Comparison of ENCODE assay signal across 9 cellular contexts in genomic region chr12:53253298-53253697, GRCh38. TPM values are rescaled to one million over a fixed set of nuclear protein-coding genes. Genes with fewer than 3 reads are reported as not detected.
DNase-seq lines count a peak whose midpoint lies in the region; ATAC-seq and TF ChIP-seq lines count a peak whose summit lies in the region.
"Had no signal": no experiment of that assay in that cellular context is flagged by ENCODE, and none has a peak within 500 bp of the region (broad histone marks: within the 10 kb centered on the region; RNA-seq: fewer than 3 reads in every experiment).

No MANE protein-coding gene starts in this region.

- no peak for DNase-seq in activated naive CD4-positive, alpha-beta T cell (lab: John Stamatoyannopoulos, UW)
- DNase-seq in lower lobe of right lung = no peak
- no peak for DNase-seq in tibial artery
- no peak for DNase-seq in HEK293T (ENCODE audit: extremely low spot score)
- DNase-seq: NCI-H446 treated with DMSO at 0.1 percent for 48 hours had no signal

- H3K27ac ChIP-seq in lower lobe of right lung (peak overlapping the region; percentile 87), tibial artery (peak overlapping the region; percentile 84 to 93)

- no peaks in the 10 kb centered on the region for H3K27me3 Mint-ChIP-seq in activated naive CD4-positive, alpha-beta T cell treated with anti-CD3 and anti-CD28 coated beads, Interleukin-2, amount 50 U/mL, for 24 hours
- no peaks in the 10 kb centered on the region for H3K27me3 Mint-ChIP-seq in activated T-helper 17 cell treated with anti-CD3 and anti-CD28 coated beads, Interleukin-2, amount 50 U/mL, for 72 hours

- CTCF ChIA-PET in HEK293T (lab: Yijun Ruan, JAX) = interaction anchor here (0.8 kb wide), 1 partner anchor 13 kb away, joined by 3 read pairs; no protein-coding TSS in a partner anchor

- peaks cover 3% of the 10 kb centered on the region for H3K36me3 Mint-ChIP-seq in activated naive CD4-positive, alpha-beta T cell treated with anti-CD3 and anti-CD28 coated beads, Interleukin-2, amount 50 U/mL, for 24 hours
- peaks cover 32% of the 10 kb centered on the region for H3K36me3 Mint-ChIP-seq in activated T-helper 17 cell treated with anti-CD3 and anti-CD28 coated beads, Interleukin-2, amount 50 U/mL, for 72 hours (ENCODE audit: low read depth)

- ATAC-seq in activated T-helper 17 cell treated with anti-CD3 and anti-CD28 coated beads, Interleukin-2, amount 50 U/mL, for 72 hours (replicated peaks) = no peak
- ATAC-seq in lower lobe of right lung (no peak), GM18511 (IDR thresholded peaks at IDR 0.05; ENCODE audit: unreplicated experiment) (no peak), HG02852 (IDR thresholded peaks at IDR 0.05; ENCODE audit: unreplicated experiment) (no peak)

- no peaks in the 10 kb centered on the region for H3K9me3 Mint-ChIP-seq in activated naive CD4-positive, alpha-beta T cell treated with anti-CD3 and anti-CD28 coated beads, Interleukin-2, amount 50 U/mL, for 24 hours
- H3K9me3 Mint-ChIP-seq in activated T-helper 17 cell treated with anti-CD3 and anti-CD28 coated beads, Interleukin-2, amount 50 U/mL, for 72 hours = no peaks in the 10 kb centered on the region

- H3K36me3 ChIP-seq in lower lobe of right lung (peaks cover 19% of the 10 kb centered on the region), tibial artery (peaks cover 14 to 42% (median 17%) of the 10 kb centered on the region in 3 donors)

- H3K4me1 ChIP-seq in lower lobe of right lung (peaks cover 30% of the 10 kb centered on the region), tibial artery (peaks cover 0 to 32% (median 27%) of the 10 kb centered on the region in 4 donors)

- H3K4me3 ChIP-seq in lower lobe of right lung (peak overlapping the region; percentile 84), tibial artery (peak overlapping the region in 1 of 2 donors; percentile 92)

- POLR2A ChIA-PET in HEK293T (lab: Yijun Ruan, JAX) = interaction anchor here (2.3 kb wide), 1 partner anchor 14 kb away, joined by 20 read pairs; the partner anchor contains the start of gene ESPL1

- H3K4me1 Mint-ChIP-seq in activated naive CD4-positive, alpha-beta T cell treated with anti-CD3 and anti-CD28 coated beads, Interleukin-2, amount 50 U/mL, for 24 hours = peaks cover 42% of the 10 kb centered on the region
- peaks cover 23% of the 10 kb centered on the region for H3K4me1 Mint-ChIP-seq in activated T-helper 17 cell treated with anti-CD3 and anti-CD28 coated beads, Interleukin-2, amount 50 U/mL, for 72 hours

- TF ChIP-seq CTCF in lower lobe of right lung (IDR thresholded peaks at IDR 0.05) = no peak
- TF ChIP-seq CTCF in tibial artery (IDR thresholded peaks at IDR 0.05) = no peak

- H3K27me3 ChIP-seq in lower lobe of right lung (ENCODE audit: low read depth) (no peaks in the 10 kb centered on the region), tibial artery (no peaks in the 10 kb centered on the region)

- H3K27ac Mint-ChIP-seq in activated naive CD4-positive, alpha-beta T cell treated with anti-CD3 and anti-CD28 coated beads, Interleukin-2, amount 50 U/mL, for 24 hours = peak overlapping the region; percentile 79
- H3K27ac Mint-ChIP-seq in activated T-helper 17 cell treated with anti-CD3 and anti-CD28 coated beads, Interleukin-2, amount 50 U/mL, for 72 hours = peak overlapping the region; percentile 93

- intact Hi-C loops in lower lobe of right lung (cut with DNase I) (no loop called here), tibial artery (cut with DNase I; ENCODE audit: low total_unique reads) (loop anchor here (2.0 kb wide), 1 partner anchor 32 kb away; no protein-coding TSS in a partner anchor)

- H3K9me3 ChIP-seq in lower lobe of right lung (no peaks in the 10 kb centered on the region), tibial artery (no peaks in the 10 kb centered on the region)

- peak overlapping the region; percentile 96 for H3K4me3 Mint-ChIP-seq in activated naive CD4-positive, alpha-beta T cell treated with anti-CD3 and anti-CD28 coated beads, Interleukin-2, amount 50 U/mL, for 24 hours
- H3K4me3 Mint-ChIP-seq in activated T-helper 17 cell treated with anti-CD3 and anti-CD28 coated beads, Interleukin-2, amount 50 U/mL, for 72 hours = peak overlapping the region; percentile 94

TF ChIP-seq in HEK293T, 16 proteins besides CTCF, POLR2A, EP300 and RAD21:
- TF ChIP-seq ELF4 (IDR thresholded peaks at IDR 0.05) = no peak
TF ChIP-seq in HEK293T: peak in this region for 0.

RNA-seq across cellular contexts. Expression of gene ESPL1, which starts 14.8 kb away (rescaled TPM):
- total RNA-seq in activated T-helper 17 cell treated with anti-CD3 and anti-CD28 coated beads, Interleukin-2, amount 50 U/mL, for 72 hours = 10 to 100 TPM; 80.1 to 92.1 TPM
- 2.2 TPM for total RNA-seq in lower lobe of right lung

RNA-seq across cellular contexts. Expression of gene RARG, which starts 21.3 kb away (rescaled TPM):
- 10 to 100 TPM; 28.5 to 58.3 TPM for total RNA-seq in activated T-helper 17 cell treated with anti-CD3 and anti-CD28 coated beads, Interleukin-2, amount 50 U/mL, for 72 hours
- 30.1 TPM for total RNA-seq in lower lobe of right lung

RNA-seq across cellular contexts. Expression of gene PFDN5, which starts 42.0 kb away (rescaled TPM):
- total RNA-seq in activated T-helper 17 cell treated with anti-CD3 and anti-CD28 coated beads, Interleukin-2, amount 50 U/mL, for 72 hours = 100 to 1,000 TPM; 250 to 347 TPM
- 474 TPM for total RNA-seq in lower lobe of right lung

RNA-seq across cellular contexts. Expression of gene MYG1, which starts 46.2 kb away (rescaled TPM):
- 10 to 100 TPM; 48.7 to 76.5 TPM for total RNA-seq in activated T-helper 17 cell treated with anti-CD3 and anti-CD28 coated beads, Interleukin-2, amount 50 U/mL, for 72 hours
- total RNA-seq in lower lobe of right lung = 35.3 TPM

RNA-seq across cellular contexts. Expression of gene ITGB7, which starts 46.2 kb away (rescaled TPM):
- 100 to 1,000 TPM; 183 to 187 TPM for total RNA-seq in activated T-helper 17 cell treated with anti-CD3 and anti-CD28 coated beads, Interleukin-2, amount 50 U/mL, for 72 hours
- total RNA-seq in lower lobe of right lung = 9.7 TPM

Comparison
In these comparisons a context has a peak if more than half of its experiments do, and no peak if none do; other contexts are left out.
1. RNA of gene ESPL1, which starts 14.8 kb away (total RNA-seq): 80.1 to 92.1 TPM in activated T-helper 17 cell treated with anti-CD3 and anti-CD28 coated beads, Interleukin-2, amount 50 U/mL, for 72 hours; 2.2 TPM in lower lobe of right lung (single experiment); every median in the first group is over 10 times any median in the second.